8 cellular contexts compared by ENCODE assay signal in genomic region chr14:74425525-74426201, GRCh38. TPM values are rescaled to one million over a fixed set of nuclear protein-coding genes. Genes with fewer than 3 reads are reported as not detected.
DNase-seq lines count a peak whose midpoint lies in the region; ATAC-seq lines count a peak whose summit lies in the region.

No MANE protein-coding gene starts in this region.

- H3K9ac ChIP-seq in adipocyte (ENCODE audit: low read length) = no peak overlapping the region

- peak; percentile 65 for ATAC-seq in stimulated activated effector memory CD8-positive, alpha-beta T cell treated with anti-CD3 and anti-CD28 coated beads, Interleukin-12 subunit alpha, Interleukin-12 subunit beta, amount 100 ng/mL, for 72 hours
- ATAC-seq in GM18519 (IDR thresholded peaks at IDR 0.05; ENCODE audit: low FRiP score, unreplicated experiment) = no peak

- H3K4me3 Mint-ChIP-seq in stimulated activated effector memory CD8-positive, alpha-beta T cell treated with anti-CD3 and anti-CD28 coated beads, Interleukin-12 subunit alpha, Interleukin-12 subunit beta, amount 100 ng/mL, for 72 hours = no peak overlapping the region

- H3K4me1 Mint-ChIP-seq in stimulated activated effector memory CD8-positive, alpha-beta T cell treated with anti-CD3 and anti-CD28 coated beads, Interleukin-12 subunit alpha, Interleukin-12 subunit beta, amount 100 ng/mL, for 72 hours = no peaks in the 10 kb centered on the region

- H3K4me3 ChIP-seq in adipocyte (ENCODE audit: low read length) = no peak overlapping the region

- peak; percentile 29 for DNase-seq in EL
- DNase-seq in T follicular helper cell (ENCODE audit: low read depth) = peak; percentile 25
- peak; percentile 63 for DNase-seq in adipocyte (ENCODE audit: low read depth)
- peak; percentile 82 for DNase-seq in left kidney (ENCODE audit: low read depth, low spot score)
- DNase-seq in stimulated activated effector memory CD8-positive, alpha-beta T cell treated with anti-CD3 and anti-CD28 coated beads, Interleukin-12 subunit alpha, Interleukin-12 subunit beta, amount 100 ng/mL, for 72 hours (ENCODE audit: low spot score in 2 of 2) = peak; percentile 53 to 66
- DNase-seq in A172 (ENCODE audit: low spot score) = no peak
- no peak for DNase-seq in NCI-H2171 (lab: John Stamatoyannopoulos, UW)

- peaks cover 70% of the 10 kb centered on the region for H3K27me3 ChIP-seq in adipocyte (replicated peaks; ENCODE audit: control insufficient read depth, insufficient read depth, low read length)

- H3K36me3 Mint-ChIP-seq in stimulated activated effector memory CD8-positive, alpha-beta T cell treated with anti-CD3 and anti-CD28 coated beads, Interleukin-12 subunit alpha, Interleukin-12 subunit beta, amount 100 ng/mL, for 72 hours = no peaks in the 10 kb centered on the region

- peaks cover 11% of the 10 kb centered on the region for H3K9me3 ChIP-seq in adipocyte (ENCODE audit: control insufficient read depth, low read length)

- H3K36me3 ChIP-seq in adipocyte (ENCODE audit: control insufficient read depth, insufficient read depth, low read length, severe bottlenecking) = no peaks in the 10 kb centered on the region

- no peaks in the 10 kb centered on the region for H3K9me3 Mint-ChIP-seq in stimulated activated effector memory CD8-positive, alpha-beta T cell treated with anti-CD3 and anti-CD28 coated beads, Interleukin-12 subunit alpha, Interleukin-12 subunit beta, amount 100 ng/mL, for 72 hours

- H3K4me1 ChIP-seq in adipocyte (ENCODE audit: control insufficient read depth, insufficient read depth, low read length) = no peaks in the 10 kb centered on the region

- no peak overlapping the region for H3K27ac Mint-ChIP-seq in stimulated activated effector memory CD8-positive, alpha-beta T cell treated with anti-CD3 and anti-CD28 coated beads, Interleukin-12 subunit alpha, Interleukin-12 subunit beta, amount 100 ng/mL, for 72 hours

RNA-seq across cellular contexts. Expression of gene SYNDIG1L, which starts 0.3 kb away (rescaled TPM):
- not detected in 2 replicates for total RNA-seq in A172 (2014; rRNA removed; shearing (Covaris generic))

Comparison
In these comparisons a context has a peak if more than half of its experiments do, and no peak if none do; other contexts are left out.
1. DNase-seq: peak in EL (single experiment), T follicular helper cell (single experiment), adipocyte (single experiment), left kidney (single experiment) and stimulated activated effector memory CD8-positive, alpha-beta T cell treated with anti-CD3 and anti-CD28 coated beads, Interleukin-12 subunit alpha, Interleukin-12 subunit beta, amount 100 ng/mL, for 72 hours (2 of 2); none in A172 (single experiment) and NCI-H2171 (single experiment).